Comparison of ENCODE assay signal across 8 cellular contexts in genomic region chr19:39409207-39409885, GRCh38. TPM values are rescaled to one million over a fixed set of nuclear protein-coding genes. Genes with fewer than 3 reads are reported as not detected.
DNase-seq lines count a peak whose midpoint lies in the region; ATAC-seq and TF ChIP-seq lines count a peak whose summit lies in the region.

No MANE protein-coding gene starts in this region.

- no peak for TF ChIP-seq CTCF in SK-N-SH (IDR thresholded peaks at IDR 0.05)
- TF ChIP-seq CTCF in heart left ventricle (IDR thresholded peaks at IDR 0.05), result no peak

- TF ChIP-seq EP300 in SK-N-SH (IDR thresholded peaks at IDR 0.05; ENCODE audit: borderline replicate concordance in 1 of 2, low read depth in 1 of 2, low read length in 1 of 2), result no peak

- H3K79me2 ChIP-seq in SK-N-SH (ENCODE audit: insufficient read depth), result peaks cover 46% of the 10 kb centered on the region

- H3K27ac Mint-ChIP-seq in activated naive CD8-positive, alpha-beta T cell treated with anti-CD3 and anti-CD28 coated beads, Interleukin-2, amount 50 U/mL, for 24 hours, result peak overlapping the region; percentile 95

- H3K4me3 Mint-ChIP-seq in activated naive CD8-positive, alpha-beta T cell treated with anti-CD3 and anti-CD28 coated beads, Interleukin-2, amount 50 U/mL, for 24 hours, result peak overlapping the region; percentile 86

- H3K27ac ChIP-seq in SK-N-SH (ENCODE audit: low read depth in 2 of 2, low read length in 1 of 2) (peak overlapping the region; percentile 86 to 91), heart left ventricle (peak overlapping the region; percentile 94 to 100 (median 99)), urinary bladder (ENCODE audit: low read depth) (peak overlapping the region; percentile 100)

- peaks cover 20% of the 10 kb centered on the region for H4K20me1 ChIP-seq in SK-N-SH (ENCODE audit: insufficient read depth)

- H3K9ac ChIP-seq in SK-N-SH, result peak overlapping the region; percentile 68

- H3K9me3 ChIP-seq in SK-N-SH (no peaks in the 10 kb centered on the region), heart left ventricle (no peaks in the 10 kb centered on the region)

- DNase-seq in DMS53 (lab: John Stamatoyannopoulos, UW) (peak; percentile 99), Kasumi-1 (lab: John Stamatoyannopoulos, UW) (peak; percentile 50 to 51), SK-N-SH (peak; percentile 75), heart left ventricle (peak; percentile 92 to 95 (median 94)), pons (ENCODE audit: low spot score) (peak; percentile 50)
- DNase-seq in activated naive CD8-positive, alpha-beta T cell treated with anti-CD3 and anti-CD28 coated beads, Interleukin-2, amount 50 U/mL, for 24 hours, result peak; percentile 81

- no peak overlapping the region for H2AFZ ChIP-seq in SK-N-SH (ENCODE audit: low read depth)

- H3F3A ChIP-seq in SK-N-SH (replicated peaks; ENCODE audit: insufficient read depth), result peaks cover 42% of the 10 kb centered on the region

- peaks cover 17% of the 10 kb centered on the region for H3K36me3 Mint-ChIP-seq in activated naive CD8-positive, alpha-beta T cell treated with anti-CD3 and anti-CD28 coated beads, Interleukin-2, amount 50 U/mL, for 24 hours (ENCODE audit: low read depth)

- TF ChIP-seq POLR2A in heart left ventricle (IDR thresholded peaks at IDR 0.05), result peak; percentile 78 to 85

- no peaks in the 10 kb centered on the region for H3K9me3 Mint-ChIP-seq in activated naive CD8-positive, alpha-beta T cell treated with anti-CD3 and anti-CD28 coated beads, Interleukin-2, amount 50 U/mL, for 24 hours

- peak overlapping the region; percentile 92 for H3K4me2 ChIP-seq in SK-N-SH

- no peaks in the 10 kb centered on the region for H3K9me2 ChIP-seq in SK-N-SH

- H3K27me3 ChIP-seq in SK-N-SH (ENCODE audit: insufficient read depth) (no peaks in the 10 kb centered on the region), heart left ventricle (peaks cover 0 to 5% (median 0%) of the 10 kb centered on the region in 9 donors)

- H3K4me1 ChIP-seq in SK-N-SH (ENCODE audit: control insufficient read depth in 1 of 2, insufficient read depth in 2 of 2, low read depth in 1 of 2, low read length in 1 of 2) (peaks cover 24 to 32% of the 10 kb centered on the region in 2 experiments; a peak in 3 of 4 replicates), heart left ventricle (peaks cover 7 to 53% (median 27%) of the 10 kb centered on the region in 12 donors), urinary bladder (ENCODE audit: insufficient read depth) (no peaks in the 10 kb centered on the region)

- H3K4me3 ChIP-seq in SK-N-SH (ENCODE audit: low read depth in 2 of 2, low read length in 1 of 2), result peak overlapping the region; percentile 82 to 98
- peak overlapping the region; percentile 59 to 100 (median 96) for H3K4me3 ChIP-seq in heart left ventricle
- peak overlapping the region; percentile 60 for H3K4me3 ChIP-seq in urinary bladder (ENCODE audit: low read depth, low read length)

- H3K36me3 ChIP-seq in SK-N-SH (replicated peaks in 1 of 2; ENCODE audit: control insufficient read depth in 1 of 2, insufficient read depth in 2 of 2, low read length in 1 of 2) (peaks cover 0 to 7% of the 10 kb centered on the region in 2 experiments), heart left ventricle (peaks cover 3 to 26% (median 14%) of the 10 kb centered on the region in 9 donors), urinary bladder (ENCODE audit: insufficient read depth) (peaks cover 11% of the 10 kb centered on the region)

- intact Hi-C loops in heart left ventricle (cut with DNase I), result no loop called here

- POLR2A ChIA-PET in SK-N-SH (lab: Yijun Ruan, JAX), result no interaction called here

- H3K27me3 Mint-ChIP-seq in activated naive CD8-positive, alpha-beta T cell treated with anti-CD3 and anti-CD28 coated beads, Interleukin-2, amount 50 U/mL, for 24 hours, result peaks cover 2% of the 10 kb centered on the region

- no peak for ATAC-seq in activated naive CD8-positive, alpha-beta T cell treated with anti-CD3 and anti-CD28 coated beads, Interleukin-2, amount 50 U/mL, for 24 hours
- ATAC-seq in heart left ventricle, result peak; percentile 27 to 52 (median 36)
- ATAC-seq in GM21447 (IDR thresholded peaks at IDR 0.05; ENCODE audit: unreplicated experiment), result no peak

- 8% methylated on average over 37 of the region's 47 CpGs for WGBS in SK-N-SH (ENCODE audit: low lambda C conversion rate)
- 1 to 3% (median 2%) methylated on average over 20 to 47 of the region's 47 CpGs for WGBS in heart left ventricle, 4 donors
- 2% methylated on average over 47 of the region's 47 CpGs for WGBS in urinary bladder

- TF ChIP-seq RAD21 in SK-N-SH (IDR thresholded peaks at IDR 0.05; ENCODE audit: low read length), result no peak

- CTCF ChIA-PET in SK-N-SH (lab: Yijun Ruan, JAX), result interaction anchor here (0.7 to 3.9 kb wide), 2 partner anchors 12 to 287 kb away, joined by 3 to 52 read pairs; no protein-coding TSS in a partner anchor

- peaks cover 60% of the 10 kb centered on the region for H3K4me1 Mint-ChIP-seq in activated naive CD8-positive, alpha-beta T cell treated with anti-CD3 and anti-CD28 coated beads, Interleukin-2, amount 50 U/mL, for 24 hours

TF ChIP-seq in SK-N-SH, 30 proteins besides CTCF, POLR2A, EP300 and RAD21 (continues in another document):
- TF ChIP-seq YY1 (IDR thresholded peaks at IDR 0.05; ENCODE audit: low read depth) (no peak), SIN3A (IDR thresholded peaks at IDR 0.05; ENCODE audit: borderline replicate concordance, low read depth, low read length) (no peak), GATA2 (CRISPR knock-in tag; IDR thresholded peaks at IDR 0.05) (no peak), MAX (IDR thresholded peaks at IDR 0.05; ENCODE audit: low read depth) (no peak), JUND (IDR thresholded peaks at IDR 0.05) (peak; percentile 6; the same call in 1 of the 2 replicates), RFX5 (IDR thresholded peaks at IDR 0.05; ENCODE audit: low read length) (no peak), GABPA (IDR thresholded peaks at IDR 0.05; ENCODE audit: low read depth) (peak; percentile 39; the same call in 1 of the 2 replicates), NRF1 (IDR thresholded peaks at IDR 0.05; ENCODE audit: low read depth, low read length) (no peak), FOSL2 (IDR thresholded peaks at IDR 0.05; ENCODE audit: borderline replicate concordance, low read depth) (no peak), ZBTB33 (IDR thresholded peaks at IDR 0.05; ENCODE audit: borderline replicate concordance, low read depth) (no peak), TAF1 (IDR thresholded peaks at IDR 0.05; ENCODE audit: borderline replicate concordance, low read depth, low read length) (no peak; the same call in 1 of the 2 replicates), MEF2A (IDR thresholded peaks at IDR 0.05; ENCODE audit: borderline replicate concordance, low read depth) (no peak), POLR2AphosphoS5 (IDR thresholded peaks at IDR 0.05; ENCODE audit: low read depth, low read length) (no peak)

RNA-seq across cellular contexts. Expression of gene ZFP36, which starts 2.7 kb away (rescaled TPM):
- polyA plus RNA-seq in SK-N-SH (2012; rRNA removed) (19.7 and 49.3 TPM in 2 replicates), heart left ventricle (10 to 100 TPM; 45.8 to 65.1 TPM), urinary bladder (759 TPM)
- 21.0 and 26.5 TPM in 2 replicates for polyA plus RNA-seq in SK-N-SH (2012; cell fraction: cytosol; rRNA removed)
- 127 and 135 TPM in 2 replicates for polyA plus RNA-seq in SK-N-SH (2012; cell fraction: nucleus; rRNA removed)
- total RNA-seq in heart left ventricle (100 to 1,000 TPM in 2 of 9 donors, 10 to 100 TPM in 7; 16.1 to 145 (median 51.1) TPM), urinary bladder (13.0 TPM)

RNA-seq across cellular contexts. Expression of gene PLEKHG2, which starts 3.1 kb away (rescaled TPM):
- polyA plus RNA-seq in SK-N-SH (2012; rRNA removed), result 13.6 and 13.8 TPM in 2 replicates
- polyA plus RNA-seq in SK-N-SH (2012; cell fraction: cytosol; rRNA removed), result 2.8 and 4.6 TPM in 2 replicates
- 85.4 and 89.2 TPM in 2 replicates for polyA plus RNA-seq in SK-N-SH (2012; cell fraction: nucleus; rRNA removed)
- 10 to 100 TPM in 8 of 9 donors, 1 to 10 TPM in 1; 9.2 to 38.5 (median 14.6) TPM for total RNA-seq in heart left ventricle
- 10 to 100 TPM in 1 of 2 donors, 1 to 10 TPM in 1; 8.9 to 11.7 TPM for polyA plus RNA-seq in heart left ventricle
- total RNA-seq in urinary bladder, result 28.9 TPM
- 30.5 TPM for polyA plus RNA-seq in urinary bladder

RNA-seq across cellular contexts. Expression of gene MED29, which starts 18.2 kb away (rescaled TPM):
- polyA plus RNA-seq in SK-N-SH (2012; rRNA removed), result 32.0 and 33.1 TPM in 2 replicates
- 23.5 and 29.6 TPM in 2 replicates for polyA plus RNA-seq in SK-N-SH (2012; cell fraction: cytosol; rRNA removed)
- polyA plus RNA-seq in SK-N-SH (2012; cell fraction: nucleus; rRNA removed), result 21.0 and 21.9 TPM in 2 replicates
- 10 to 100 TPM; 26.3 to 53.0 (median 34.1) TPM for total RNA-seq in heart left ventricle
- polyA plus RNA-seq in heart left ventricle, result 10 to 100 TPM; 34.1 to 46.0 TPM
- 14.8 TPM for total RNA-seq in urinary bladder
- 50.0 TPM for polyA plus RNA-seq in urinary bladder

RNA-seq across cellular contexts. Expression of gene PAF1, which starts 18.4 kb away (rescaled TPM):
- polyA plus RNA-seq in SK-N-SH (2012; rRNA removed), result 57.6 and 65.3 TPM in 2 replicates
- polyA plus RNA-seq in SK-N-SH (2012; cell fraction: cytosol; rRNA removed), result 55.9 and 65.2 TPM in 2 replicates
- polyA plus RNA-seq in SK-N-SH (2012; cell fraction: nucleus; rRNA removed), result 76.8 and 79.5 TPM in 2 replicates
- 10 to 100 TPM; 32.8 to 75.7 (median 40.7) TPM for total RNA-seq in heart left ventricle
- 10 to 100 TPM; 32.5 to 61.1 TPM for polyA plus RNA-seq in heart left ventricle
- 11.7 TPM for total RNA-seq in urinary bladder
- polyA plus RNA-seq in urinary bladder, result 52.8 TPM

RNA-seq across cellular contexts. Expression of gene RPS16, which starts 26.4 kb away (rescaled TPM):
- polyA plus RNA-seq in SK-N-SH (2012; rRNA removed), result 5,038 and 7,541 TPM in 2 replicates
- polyA plus RNA-seq in SK-N-SH (2012; cell fraction: cytosol; rRNA removed), result 3,850 and 5,242 TPM in 2 replicates
- 1,787 and 2,864 TPM in 2 replicates for polyA plus RNA-seq in SK-N-SH (2012; cell fraction: nucleus; rRNA removed)
- total RNA-seq in heart left ventricle, result 1,000 to 10,000 TPM in 7 of 9 donors, 100 to 1,000 TPM in 2; 617 to 1,566 (median 1,374) TPM
- polyA plus RNA-seq in heart left ventricle, result 1,000 to 10,000 TPM; 1,266 to 2,656 TPM
- 27.7 TPM for total RNA-seq in urinary bladder
- 3,259 TPM for polyA plus RNA-seq in urinary bladder

Comparison
In these comparisons a context has a peak if more than half of its experiments do, and no peak if none do; other contexts are left out.
1. ATAC-seq: peak in heart left ventricle (4 of 4); none in activated naive CD8-positive, alpha-beta T cell treated with anti-CD3 and anti-CD28 coated beads, Interleukin-2, amount 50 U/mL, for 24 hours (single experiment) and GM21447 (single experiment).
2. Peak in every context shown above with its lines, with median percentiles within 50 percentile points of each other: DNase-seq, H3K27ac ChIP-seq and H3K4me3 ChIP-seq.